Comparison of ENCODE assay signal across 8 cellular contexts in genomic region chr9:37119907-37120839, GRCh38. TPM values are rescaled to one million over a fixed set of nuclear protein-coding genes. Genes with fewer than 3 reads are reported as not detected.
DNase-seq lines count a peak whose midpoint lies in the region; ATAC-seq and TF ChIP-seq lines count a peak whose summit lies in the region.

ZCCHC7 (plus strand) TSS chr9:37120574.

- BruUV-seq in Panc1 (replicated peaks; lab: Mats Ljungman, UMichigan), result no TSS peak

- peaks cover 6% of the 10 kb centered on the region; the same call in 1 of the 2 replicates for H3K9me3 ChIP-seq in Panc1 (ENCODE audit: control insufficient read depth, insufficient read depth, low read depth, low read length)
- no peaks in the 10 kb centered on the region for H3K9me3 ChIP-seq in muscle layer of colon (ENCODE audit: low read length)

- no peaks in the 10 kb centered on the region for H3K27me3 ChIP-seq in Panc1 (ENCODE audit: control insufficient read depth, insufficient read depth, low read length)
- H3K27me3 ChIP-seq in muscle layer of colon (ENCODE audit: control insufficient read depth in 1 of 2, insufficient read depth in 2 of 2, low read length in 2 of 2), result no peaks in the 10 kb centered on the region

- ATAC-seq in GM21723 (IDR thresholded peaks at IDR 0.05; ENCODE audit: unreplicated experiment) (peak; percentile 96), Panc1 (peak; percentile 99), esophagus mucosa (peak; percentile 99)
- ATAC-seq in activated T-cell treated with anti-CD3 and anti-CD28 coated beads, Interleukin-2, amount 50 U/mL, for 4 hours, result peak; percentile 96 to 98

- peak within 1 kb of the TSS; percentile 71 for H3K9ac ChIP-seq in muscle layer of colon (ENCODE audit: low read length)

- H3K4me3 ChIP-seq in Panc1 (ENCODE audit: low read depth in 2 of 2, low read length in 2 of 2) (peak within 1 kb of the TSS; percentile 66 to 93), muscle layer of colon (ENCODE audit: low read depth in 1 of 2, low read length in 2 of 2) (peak within 1 kb of the TSS; percentile 73 to 85)

- H3K36me3 ChIP-seq in Panc1 (ENCODE audit: control insufficient read depth, insufficient read depth, low read length) (no peaks in the 10 kb centered on the region), muscle layer of colon (ENCODE audit: insufficient read depth, low read length) (no peaks in the 10 kb centered on the region)

- H3K4me1 ChIP-seq in Panc1 (ENCODE audit: control insufficient read depth, insufficient read depth, low read length), result peaks cover 21% of the 10 kb centered on the region
- peaks cover 9% of the 10 kb centered on the region for H3K4me1 ChIP-seq in muscle layer of colon (ENCODE audit: insufficient read depth, low read length)

- CTCF ChIA-PET in Panc1 (lab: Charles Lee), result interaction anchor here (0.6 to 1.2 kb wide), 3 partner anchors 162 to 247 kb away, joined by 5 to 7 read pairs (median 5); no protein-coding TSS in a partner anchor

- H3K4me1 Mint-ChIP-seq in activated T-cell treated with anti-CD3 and anti-CD28 coated beads, Interleukin-2, amount 50 U/mL, for 4 hours (ENCODE audit: low read depth), result peaks cover 33% of the 10 kb centered on the region

- H3K27ac ChIP-seq in Panc1 (ENCODE audit: low read length) (peak within 1 kb of the TSS; percentile 93), muscle layer of colon (ENCODE audit: low read depth, low read length) (peak within 1 kb of the TSS; percentile 95)

- intact Hi-C loops in Panc1 (cut with micrococcal nuclease; ENCODE audit: unreplicated experiment), result loop anchor here (1.0 to 10.0 kb wide), 3 partner anchors 46 to 125 kb away; no protein-coding TSS in a partner anchor

- H3K27me3 Mint-ChIP-seq in activated T-cell treated with anti-CD3 and anti-CD28 coated beads, Interleukin-2, amount 50 U/mL, for 4 hours (ENCODE audit: low read depth), result no peaks in the 10 kb centered on the region

- POLR2A ChIA-PET in Panc1 (lab: Charles Lee), result interaction anchor here (0.5 to 1.1 kb wide), 8 partner anchors 15 to 165 kb away, joined by 3 to 10 read pairs (median 4); no protein-coding TSS in a partner anchor

- TF ChIP-seq CTCF in Panc1 (IDR thresholded peaks at IDR 0.05), result no peak

- in situ Hi-C loops in Panc1 (cut with HindIII; ENCODE audit: low pct_unique_long_range_greater_than_20kb, low sequenced_read_pairs), result no loop called here

- peak within 1 kb of the TSS; percentile 92 for H3K4me3 Mint-ChIP-seq in activated T-cell treated with anti-CD3 and anti-CD28 coated beads, Interleukin-2, amount 50 U/mL, for 4 hours

- DNase-seq in DMS53 (lab: John Stamatoyannopoulos, UW) (peak; percentile 98), KG1 (lab: John Stamatoyannopoulos, UW) (peak; percentile 94), Panc1 (ENCODE audit: low read depth, low spot score) (peak; percentile 91)
- DNase-seq in activated T-cell treated with anti-CD3 and anti-CD28 coated beads, Interleukin-2, amount 50 U/mL, for 4 hours, result peak; percentile 97
- DNase-seq in stimulated activated CD8-positive, alpha-beta memory T cell treated with anti-CD3 and anti-CD28 coated beads, Interleukin-7, amount 100 ng/mL, for 24 hours (ENCODE audit: low read depth), result peak; percentile 96

- peaks cover 11% of the 10 kb centered on the region for H3K36me3 Mint-ChIP-seq in activated T-cell treated with anti-CD3 and anti-CD28 coated beads, Interleukin-2, amount 50 U/mL, for 4 hours (ENCODE audit: insufficient read depth)

- H3K9me3 Mint-ChIP-seq in activated T-cell treated with anti-CD3 and anti-CD28 coated beads, Interleukin-2, amount 50 U/mL, for 4 hours, result no peaks in the 10 kb centered on the region

RNA-seq across cellular contexts. Expression of gene ZCCHC7, which starts in this region (rescaled TPM):
- total RNA-seq in Panc1 (2021; ENCODE audit: unreplicated experiment) (43.7 TPM), esophagus mucosa (10.4 TPM)
- 25.2 TPM for polyA plus RNA-seq in Panc1 (2012; ENCODE audit: insufficient read length)
- total RNA-seq in activated T-cell treated with anti-CD3 and anti-CD28 coated beads, Interleukin-2, amount 50 U/mL, for 4 hours, result 10 to 100 TPM; 23.6 to 25.6 (median 24.8) TPM

Comparison
In these comparisons a context has a peak if more than half of its experiments do, and no peak if none do; other contexts are left out.
1. Peak in every context shown above with its lines: DNase-seq, ATAC-seq, H3K4me3 ChIP-seq and H3K27ac ChIP-seq.